14 cellular contexts compared by ENCODE assay signal in the genomic region with DNA sequence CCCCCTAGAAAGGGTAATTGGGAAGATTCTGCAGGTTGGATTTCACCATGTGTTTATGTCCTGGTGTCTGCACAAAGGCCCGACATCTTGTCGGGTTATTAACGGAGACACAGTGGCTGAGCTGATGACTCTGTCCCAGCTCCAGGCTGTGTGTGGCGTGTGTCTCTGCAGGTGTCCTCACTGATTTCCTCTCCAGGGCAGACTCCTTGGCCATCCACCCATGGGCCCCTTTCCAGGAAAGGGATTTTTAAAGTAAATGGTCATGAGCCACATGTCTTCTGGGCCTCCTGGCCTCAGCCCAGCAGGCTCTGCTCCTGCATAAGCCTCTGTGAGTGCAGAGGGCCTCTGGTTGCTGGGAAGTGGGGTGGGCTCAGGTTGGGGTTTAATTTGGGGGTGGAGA.
A peak's percentile ranks its signal among the peaks of the same experiment; 100 is the strongest.
DNase-seq lines count a peak whose midpoint lies in the region; ATAC-seq and TF ChIP-seq lines count a peak whose summit lies in the region.
"Had no signal": no experiment of that assay in that cellular context is flagged by ENCODE, and none has a peak within 500 bp of the region (broad histone marks: within the 10 kb centered on the region; RNA-seq: fewer than 3 reads in every experiment).

No MANE protein-coding gene starts in this region.

- POLR2A ChIA-PET in HEK293 (lab: Yijun Ruan, JAX) (no interaction called here), Panc1 (lab: Charles Lee) (no interaction called here)
- POLR2A ChIA-PET in activated CD4-positive, alpha-beta memory T cell treated with anti-CD3 and anti-CD28 coated beads, Interleukin-2, amount 10 ng/mL, durations not matched to agents 7 days and 5 days (lab: Charles Lee), result no interaction called here

- H3K4me2 ChIP-seq in neuronal stem cell (ENCODE audit: insufficient read depth, low read length, poor library complexity, severe bottlenecking), result no peak overlapping the region
- H3K4me2 ChIP-seq: BLaER1 treated with 17β-estradiol and CSF1 and Interleukin-3, amounts not matched to agents 10 nM and 100 nM had no signal

- no peak for TF ChIP-seq CTCF in HEK293 (tag by site-specific recombination; IDR thresholded peaks at IDR 0.05)
- no peak for TF ChIP-seq CTCF in Panc1 (IDR thresholded peaks at IDR 0.05)

- no peak overlapping the region for H2AFZ ChIP-seq in neuronal stem cell (ENCODE audit: low read length)

- H2AK5ac ChIP-seq in neuronal stem cell (ENCODE audit: low read depth, low read length), result peak overlapping the region; percentile 12

- ATAC-seq in Panc1, result 0 out of 2 replicates have a peak, but pooled peaks have one; percentile 26
- ATAC-seq in GM21786 (IDR thresholded peaks at IDR 0.05; ENCODE audit: unreplicated experiment), result no peak
- ATAC-seq: CD8-positive, alpha-beta T cell; HepG2 had no signal

- no peaks in the 10 kb centered on the region for H3K27me3 ChIP-seq in Panc1 (ENCODE audit: control insufficient read depth, insufficient read depth, low read length)
- peaks cover 0 to 19% (median 0%) of the 10 kb centered on the region in 3 experiments for H3K27me3 ChIP-seq in neuronal stem cell (ENCODE audit: control insufficient read depth in 3 of 3, insufficient read depth in 3 of 3, low read depth in 1 of 3, low read length in 3 of 3)
- H3K27me3 ChIP-seq: BLaER1 treated with 17β-estradiol and CSF1 and Interleukin-3, amounts not matched to agents 10 nM and 100 nM had no signal

- CTCF ChIA-PET in HEK293 (lab: Yijun Ruan, JAX) (no interaction called here), Panc1 (lab: Charles Lee) (no interaction called here)
- CTCF ChIA-PET in activated CD4-positive, alpha-beta memory T cell treated with anti-CD3 and anti-CD28 coated beads, Interleukin-2, amount 10 ng/mL, durations not matched to agents 7 days and 5 days (lab: Charles Lee), result no interaction called here

- H3K36me3 ChIP-seq in HEK293 (ENCODE audit: control insufficient read depth in 2 of 2, insufficient read depth in 1 of 2, low read length in 2 of 2), result no peaks in the 10 kb centered on the region
- H3K36me3 ChIP-seq in Panc1 (ENCODE audit: control insufficient read depth, insufficient read depth, low read length), result no peaks in the 10 kb centered on the region
- H3K36me3 ChIP-seq in neuronal stem cell (replicated peaks in 1 of 2; ENCODE audit: control insufficient read depth in 2 of 2, insufficient read depth in 2 of 2, low read length in 2 of 2), result no peaks in the 10 kb centered on the region
- H3K36me3 ChIP-seq: BLaER1 treated with 17β-estradiol and CSF1 and Interleukin-3, amounts not matched to agents 10 nM and 100 nM had no signal

- WGBS in neuronal stem cell (ENCODE audit: extremely low coverage in 2 of 2, insufficient read length in 2 of 2, insufficient replicate concordance in 1 of 2), 2 donors, result no CpG with 5 or more reads among the region's 4 CpGs

- in situ Hi-C loops in Panc1 (cut with HindIII; ENCODE audit: low pct_unique_long_range_greater_than_20kb, low sequenced_read_pairs), result no loop called here

- no peaks in the 10 kb centered on the region for H3K9me3 ChIP-seq in HEK293 (ENCODE audit: control insufficient read depth, insufficient read depth, low read depth, low read length)
- no peaks in the 10 kb centered on the region for H3K9me3 ChIP-seq in Panc1 (ENCODE audit: control insufficient read depth, insufficient read depth, low read depth, low read length)
- no peaks in the 10 kb centered on the region for H3K9me3 ChIP-seq in neuronal stem cell (replicated peaks in 1 of 2; ENCODE audit: control insufficient read depth in 2 of 2, insufficient read depth in 1 of 2, low read depth in 1 of 2, low read length in 2 of 2)
- H3K9me3 ChIP-seq: BLaER1 treated with 17β-estradiol and CSF1 and Interleukin-3, amounts not matched to agents 10 nM and 100 nM had no signal

- H2BK120ac ChIP-seq in neuronal stem cell (ENCODE audit: low read depth, low read length), result no peak overlapping the region

- DNase-seq in COR-L47 (lab: John Stamatoyannopoulos, UW) (peak; percentile 29), Panc1 (ENCODE audit: low read depth, low spot score) (no peak), neuronal stem cell (ENCODE audit: low spot score) (no peak), DMS 273 (lab: John Stamatoyannopoulos, UW; ENCODE audit: unreplicated experiment) (no peak)
- DNase-seq in activated CD4-positive, alpha-beta memory T cell treated with anti-CD3 and anti-CD28 coated beads, Interleukin-2, amount 10 ng/mL, durations not matched to agents 7 days and 5 days, result no peak
- DNase-seq: CD8-positive, alpha-beta T cell; GDM1; H9 had no signal

- H2BK15ac ChIP-seq in neuronal stem cell (ENCODE audit: low read length), result no peak overlapping the region

- no peak overlapping the region for H3K23ac ChIP-seq in neuronal stem cell (ENCODE audit: low read depth, low read length, poor library complexity)

- no peaks in the 10 kb centered on the region for H3K4me1 Mint-ChIP-seq in activated CD4-positive, alpha-beta memory T cell treated with anti-CD3 and anti-CD28 coated beads, Interleukin-2, amount 10 ng/mL, durations not matched to agents 7 days and 5 days
- H3K4me1 Mint-ChIP-seq: B cell had no signal

- no peak overlapping the region for H3K27ac Mint-ChIP-seq in activated CD4-positive, alpha-beta memory T cell treated with anti-CD3 and anti-CD28 coated beads, Interleukin-2, amount 10 ng/mL, durations not matched to agents 7 days and 5 days
- H3K27ac Mint-ChIP-seq: B cell; CD8-positive, alpha-beta T cell; IgD-negative memory B cell had no signal

- no peak overlapping the region for H2BK12ac ChIP-seq in neuronal stem cell (ENCODE audit: low read length)

- H3K9ac ChIP-seq in neuronal stem cell (ENCODE audit: low read depth, low read length, poor library complexity), result no peak overlapping the region
- H3K9ac ChIP-seq: BLaER1 treated with 17β-estradiol and CSF1 and Interleukin-3, amounts not matched to agents 10 nM and 100 nM had no signal

- H3K4ac ChIP-seq in neuronal stem cell (ENCODE audit: low read length), result no peak overlapping the region

- H3K4me1 ChIP-seq in HEK293 (ENCODE audit: control insufficient read depth, insufficient read depth, low read length) (no peaks in the 10 kb centered on the region), Panc1 (ENCODE audit: control insufficient read depth, insufficient read depth, low read length) (no peaks in the 10 kb centered on the region), neuronal stem cell (ENCODE audit: control insufficient read depth in 2 of 2, insufficient read depth in 1 of 2, low read depth in 1 of 2, low read length in 2 of 2) (peaks cover 0 to 12% of the 10 kb centered on the region in 2 donors)
- H3K4me1 ChIP-seq: BLaER1 treated with 17β-estradiol and CSF1 and Interleukin-3, amounts not matched to agents 10 nM and 100 nM had no signal

- no peak overlapping the region for H3K4me3 Mint-ChIP-seq in activated CD4-positive, alpha-beta memory T cell treated with anti-CD3 and anti-CD28 coated beads, Interleukin-2, amount 10 ng/mL, durations not matched to agents 7 days and 5 days
- H3K4me3 Mint-ChIP-seq: B cell; CD8-positive, alpha-beta T cell; H9; IgD-negative memory B cell had no signal

- no peak overlapping the region for H3K14ac ChIP-seq in neuronal stem cell (ENCODE audit: low read length)

- BruUV-seq in Panc1 (replicated peaks; lab: Mats Ljungman, UMichigan), result no TSS peak

- intact Hi-C loops in Panc1 (cut with micrococcal nuclease; ENCODE audit: unreplicated experiment), result no loop called here

- no peaks in the 10 kb centered on the region for H3K9me3 Mint-ChIP-seq in activated CD4-positive, alpha-beta memory T cell treated with anti-CD3 and anti-CD28 coated beads, Interleukin-2, amount 10 ng/mL, durations not matched to agents 7 days and 5 days
- H3K9me3 Mint-ChIP-seq: CD8-positive, alpha-beta T cell; H9 had no signal

- no peaks in the 10 kb centered on the region for H3K79me1 ChIP-seq in neuronal stem cell (ENCODE audit: low read depth, low read length)

- no peaks in the 10 kb centered on the region for H3K36me3 Mint-ChIP-seq in activated CD4-positive, alpha-beta memory T cell treated with anti-CD3 and anti-CD28 coated beads, Interleukin-2, amount 10 ng/mL, durations not matched to agents 7 days and 5 days (ENCODE audit: low read depth)
- H3K36me3 Mint-ChIP-seq: CD8-positive, alpha-beta T cell had no signal

- no peak overlapping the region for H2BK5ac ChIP-seq in neuronal stem cell (ENCODE audit: low read length)

- H4K91ac ChIP-seq in neuronal stem cell (ENCODE audit: low read depth, low read length, poor library complexity), result no peak overlapping the region

- H3K27me3 Mint-ChIP-seq in activated CD4-positive, alpha-beta memory T cell treated with anti-CD3 and anti-CD28 coated beads, Interleukin-2, amount 10 ng/mL, durations not matched to agents 7 days and 5 days, result no peaks in the 10 kb centered on the region

- H3K27ac ChIP-seq in HEK293 (ENCODE audit: extremely low read depth, low read depth, low read length) (no peak overlapping the region), Panc1 (ENCODE audit: low read length) (no peak overlapping the region), neuronal stem cell (replicated peaks; ENCODE audit: low read length) (no peak overlapping the region)
- H3K27ac ChIP-seq: BLaER1 treated with 17β-estradiol and CSF1 and Interleukin-3, amounts not matched to agents 10 nM and 100 nM had no signal

- H3K4me3 ChIP-seq in HEK293 (ENCODE audit: low read depth, low read length) (no peak overlapping the region), Panc1 (ENCODE audit: low read depth in 2 of 2, low read length in 2 of 2) (no peak overlapping the region), neuronal stem cell (ENCODE audit: low read length in 2 of 2) (no peak overlapping the region)
- H3K4me3 ChIP-seq: BLaER1 treated with 17β-estradiol and CSF1 and Interleukin-3, amounts not matched to agents 10 nM and 100 nM had no signal

- no peak overlapping the region for H3K18ac ChIP-seq in neuronal stem cell (ENCODE audit: low read length)

- no peak overlapping the region for H4K8ac ChIP-seq in neuronal stem cell (ENCODE audit: low read depth, low read length)

TF ChIP-seq in HEK293, 187 proteins besides CTCF, POLR2A, EP300 and RAD21:
- peak; percentile 56 for TF ChIP-seq ZIC2 (tag by site-specific recombination; IDR thresholded peaks at IDR 0.05)
- no peak for TF ChIP-seq ZNF354C (tag by site-specific recombination; IDR thresholded peaks at IDR 0.05; ENCODE audit: borderline replicate concordance, low read depth)
- TF ChIP-seq GLIS1 (tag by site-specific recombination; IDR thresholded peaks at IDR 0.05), result peak; percentile 68
